23 cellular contexts compared by ENCODE assay signal in genomic region chr19:28401739-28402138, GRCh38.
A peak's percentile ranks its signal among the peaks of the same experiment; 100 is the strongest.
DNase-seq lines count a peak whose midpoint lies in the region; FAIRE-seq and TF ChIP-seq lines count a peak whose summit lies in the region.
"Had no signal": no experiment of that assay in that cellular context is flagged by ENCODE, and none has a peak within 500 bp of the region (broad histone marks: within the 10 kb centered on the region; RNA-seq: fewer than 3 reads in every experiment).

No MANE protein-coding gene starts in this region.

- H3K4me3 Mint-ChIP-seq in osteocyte (ENCODE audit: unreplicated experiment): no peak overlapping the region
- H3K4me3 Mint-ChIP-seq: CD4-positive, alpha-beta T cell had no signal

- H3K27ac Mint-ChIP-seq in osteocyte (ENCODE audit: unreplicated experiment): no peak overlapping the region
- H3K27ac Mint-ChIP-seq: CD4-positive, alpha-beta T cell had no signal

- H3K4me3 ChIP-seq in bronchial epithelial cell (ENCODE audit: low read depth, low read length) (no peak overlapping the region), SJCRH30 (no peak overlapping the region)
- H3K4me3 ChIP-seq: A549 had no signal

- H3K4me1 ChIP-seq in SJCRH30: no peaks in the 10 kb centered on the region
- H3K4me1 ChIP-seq: A549 had no signal

- H3K9me3 Mint-ChIP-seq in osteocyte (ENCODE audit: unreplicated experiment): peaks cover 22% of the 10 kb centered on the region

- H3K27me3 Mint-ChIP-seq in osteocyte (ENCODE audit: unreplicated experiment): no peaks in the 10 kb centered on the region
- H3K27me3 Mint-ChIP-seq: CD4-positive, alpha-beta T cell had no signal

- no peak overlapping the region for H3K27ac ChIP-seq in SJCRH30
- H3K27ac ChIP-seq: 22Rv1, A549, C4-2B had no signal

- H3K36me3 ChIP-seq in bronchial epithelial cell (ENCODE audit: control insufficient read depth, insufficient read depth, low read length) (no peaks in the 10 kb centered on the region), SJCRH30 (no peaks in the 10 kb centered on the region)

- DNase-seq in DMS 273 (lab: John Stamatoyannopoulos, UW; ENCODE audit: unreplicated experiment) (peak; percentile 21), DMS 273 treated with DMSO at 0.1 percent for 48 hours (lab: John Stamatoyannopoulos, UW) (no peak), NCI-H345 treated with DMSO at 0.1 percent for 48 hours (lab: John Stamatoyannopoulos, UW; ENCODE audit: unreplicated experiment) (peak; percentile 90), bronchial epithelial cell (ENCODE audit: low read depth) (no peak), osteocyte (ENCODE audit: extremely low spot score, unreplicated experiment) (peak; percentile 15), SJCRH30 (no peak), COLO829 (ENCODE audit: low spot score) (no peak), middle frontal gyrus (ENCODE audit: extremely low spot score, low spot score) (no peak)
- DNase-seq: AML-193; CD4-positive, alpha-beta T cell; DMS53; DND-41; EL; GOT3; H7; IMR-90 had no signal

- H3K36me3 Mint-ChIP-seq in osteocyte (ENCODE audit: unreplicated experiment): no peaks in the 10 kb centered on the region

- H3K9me3 ChIP-seq in SJCRH30 (replicated peaks): no peaks in the 10 kb centered on the region

- FAIRE-seq in bronchial epithelial cell (lab: Jason Lieb, UNC): peak; percentile 58
- FAIRE-seq: G401.6, GM12892, GM18507, HTR-8/SVneo had no signal

- H3K27me3 ChIP-seq in bronchial epithelial cell (ENCODE audit: control insufficient read depth, insufficient read depth, low read length) (no peaks in the 10 kb centered on the region), SJCRH30 (0 out of 2 replicates have a peak, but pooled peaks cover 16% of the 10 kb centered on the region)

- no peak for TF ChIP-seq CTCF in bronchial epithelial cell (IDR thresholded peaks at IDR 0.05; ENCODE audit: insufficient read depth, low read length, severe bottlenecking)
- no peak for TF ChIP-seq CTCF in osteocyte (IDR thresholded peaks at IDR 0.05)

- H3K4me1 Mint-ChIP-seq in osteocyte (ENCODE audit: unreplicated experiment): no peaks in the 10 kb centered on the region

Comparison
In these comparisons a context has a peak if more than half of its experiments do, and no peak if none do; other contexts are left out.
1. DNase-seq: peak in DMS 273 (single experiment), NCI-H345 treated with DMSO at 0.1 percent for 48 hours (single experiment) and osteocyte (single experiment); none in DMS 273 treated with DMSO at 0.1 percent for 48 hours (single experiment), bronchial epithelial cell (single experiment), SJCRH30 (0 of 2), COLO829 (single experiment) and middle frontal gyrus (single experiment).